ENCODE assay signal across 18 cellular contexts in genomic region chr5:134445841-134446818, GRCh38. TPM values are rescaled to one million over a fixed set of nuclear protein-coding genes. Genes with fewer than 3 reads are reported as not detected.
A peak's percentile ranks its signal among the peaks of the same experiment; 100 is the strongest.
DNase-seq lines count a peak whose midpoint lies in the region; ATAC-seq, FAIRE-seq and TF ChIP-seq lines count a peak whose summit lies in the region.
"Had no signal": no experiment of that assay in that cellular context is flagged by ENCODE, and none has a peak within 500 bp of the region (broad histone marks: within the 10 kb centered on the region; RNA-seq: fewer than 3 reads in every experiment).

No MANE protein-coding gene starts in this region.

- H3K4me1 Mint-ChIP-seq in T-helper 17 cell, result peaks cover 6% of the 10 kb centered on the region
- no peaks in the 10 kb centered on the region for H3K4me1 Mint-ChIP-seq in activated naive CD4-positive, alpha-beta T cell treated with anti-CD3 and anti-CD28 coated beads for 36 hours (ENCODE audit: low read depth)
- H3K4me1 Mint-ChIP-seq: activated naive CD8-positive, alpha-beta T cell treated with anti-CD3 and anti-CD28 coated beads for 36 hours had no signal

- H3K27me3 Mint-ChIP-seq in T-helper 17 cell, result no peaks in the 10 kb centered on the region
- no peaks in the 10 kb centered on the region for H3K27me3 Mint-ChIP-seq in activated naive CD4-positive, alpha-beta T cell treated with anti-CD3 and anti-CD28 coated beads for 36 hours (ENCODE audit: low read depth)
- H3K27me3 Mint-ChIP-seq: activated CD8-positive, alpha-beta T cell treated with anti-CD3 and anti-CD28 coated beads for 36 hours; activated naive CD8-positive, alpha-beta T cell treated with anti-CD3 and anti-CD28 coated beads for 36 hours had no signal

- in situ Hi-C loops in gastrocnemius medialis (cut with MboI; ENCODE audit: low sequenced_read_pairs in 4 of 4), result no loop called here

- peak; percentile 45 for FAIRE-seq in GM19239 (lab: Jason Lieb, UNC)

- DNase-seq in GM19239 (ENCODE audit: insufficient read length, low spot score), result no peak
- DNase-seq in T-helper 17 cell, result no peak
- peak; percentile 80 for DNase-seq in kidney tubule cell (ENCODE audit: low spot score)
- DNase-seq in gastrocnemius medialis, result peak; percentile 79 to 93
- no peak for DNase-seq in OCI-M1 (lab: John Stamatoyannopoulos, UW)
- DNase-seq in activated naive CD4-positive, alpha-beta T cell treated with anti-CD3 and anti-CD28 coated beads for 36 hours, result no peak
- DNase-seq: activated CD8-positive, alpha-beta T cell treated with anti-CD3 and anti-CD28 coated beads for 36 hours; activated naive CD8-positive, alpha-beta T cell treated with anti-CD3 and anti-CD28 coated beads for 36 hours; activated T-cell treated with anti-CD3 and anti-CD28 coated beads, Interleukin-2, amount 50 U/mL, for 48 hours; brain microvascular endothelial cell; lower lobe of right lung; natural killer cell; NCI-H1105 treated with DMSO at 0.1 percent for 48 hours; NCI-H2171; stomach had no signal

- H3K27me3 ChIP-seq in gastrocnemius medialis, result no peaks in the 10 kb centered on the region
- H3K27me3 ChIP-seq: brain microvascular endothelial cell, stomach had no signal

- peaks cover 27 to 46% of the 10 kb centered on the region in 2 donors for H3K4me1 ChIP-seq in gastrocnemius medialis
- H3K4me1 ChIP-seq: lower lobe of right lung, stomach had no signal

- no peaks in the 10 kb centered on the region for H3K9me3 ChIP-seq in T-helper 17 cell (ENCODE audit: control insufficient read depth, low read length, poor library complexity, severe bottlenecking)
- no peaks in the 10 kb centered on the region for H3K9me3 ChIP-seq in gastrocnemius medialis
- H3K9me3 ChIP-seq: lower lobe of right lung, stomach had no signal

- no peaks in the 10 kb centered on the region for H3K9me3 Mint-ChIP-seq in activated naive CD4-positive, alpha-beta T cell treated with anti-CD3 and anti-CD28 coated beads for 36 hours
- H3K9me3 Mint-ChIP-seq: activated CD8-positive, alpha-beta T cell treated with anti-CD3 and anti-CD28 coated beads for 36 hours; activated naive CD8-positive, alpha-beta T cell treated with anti-CD3 and anti-CD28 coated beads for 36 hours had no signal

- CTCF ChIA-PET in activated naive CD4-positive, alpha-beta T cell treated with anti-CD3 and anti-CD28 coated beads for 36 hours (lab: Charles Lee), result no interaction called here

- TF ChIP-seq POLR2A in gastrocnemius medialis (IDR thresholded peaks at IDR 0.05), result no peak

- TF ChIP-seq CTCF in gastrocnemius medialis (IDR thresholded peaks at IDR 0.05 in 4 of 5, conservative IDR thresholded peaks at IDR 0.05 in 1 of 5), result no peak

- no peak overlapping the region for H3K27ac Mint-ChIP-seq in T-helper 17 cell
- H3K27ac Mint-ChIP-seq in activated naive CD4-positive, alpha-beta T cell treated with anti-CD3 and anti-CD28 coated beads for 36 hours, result no peak overlapping the region
- H3K27ac Mint-ChIP-seq: activated CD8-positive, alpha-beta T cell treated with anti-CD3 and anti-CD28 coated beads for 36 hours; activated naive CD8-positive, alpha-beta T cell treated with anti-CD3 and anti-CD28 coated beads for 36 hours; natural killer cell had no signal

- intact Hi-C loops in gastrocnemius medialis (cut with DNase I; ENCODE audit: low total_unique reads), result no loop called here
- intact Hi-C loops in activated naive CD4-positive, alpha-beta T cell treated with anti-CD3 and anti-CD28 coated beads for 36 hours (cut with micrococcal nuclease), result no loop called here

- H3K36me3 ChIP-seq in gastrocnemius medialis, result no peaks in the 10 kb centered on the region
- H3K36me3 ChIP-seq: brain microvascular endothelial cell, lower lobe of right lung, stomach had no signal

- no peaks in the 10 kb centered on the region for H3K36me3 Mint-ChIP-seq in T-helper 17 cell (ENCODE audit: low read depth)
- H3K36me3 Mint-ChIP-seq in activated naive CD4-positive, alpha-beta T cell treated with anti-CD3 and anti-CD28 coated beads for 36 hours (ENCODE audit: low read depth), result no peaks in the 10 kb centered on the region
- H3K36me3 Mint-ChIP-seq: activated naive CD8-positive, alpha-beta T cell treated with anti-CD3 and anti-CD28 coated beads for 36 hours; natural killer cell had no signal

- peak overlapping the region; percentile 77 to 85 (median 83) for H3K27ac ChIP-seq in gastrocnemius medialis
- H3K27ac ChIP-seq: brain microvascular endothelial cell, KMS-11, lower lobe of right lung, stomach had no signal

- H3K4me3 Mint-ChIP-seq in T-helper 17 cell, result no peak overlapping the region
- no peak overlapping the region for H3K4me3 Mint-ChIP-seq in activated naive CD4-positive, alpha-beta T cell treated with anti-CD3 and anti-CD28 coated beads for 36 hours
- H3K4me3 Mint-ChIP-seq: activated CD8-positive, alpha-beta T cell treated with anti-CD3 and anti-CD28 coated beads for 36 hours; activated naive CD8-positive, alpha-beta T cell treated with anti-CD3 and anti-CD28 coated beads for 36 hours; natural killer cell had no signal

- H3K4me3 ChIP-seq in gastrocnemius medialis, result no peak overlapping the region
- H3K4me3 ChIP-seq: lower lobe of right lung, stomach had no signal

- peak; percentile 47 for ATAC-seq in T-helper 17 cell
- ATAC-seq in gastrocnemius medialis, result peak; percentile 94
- no peak for ATAC-seq in HG03565 (IDR thresholded peaks at IDR 0.05; ENCODE audit: unreplicated experiment)
- no peak for ATAC-seq in activated CD4-positive, CD25-positive, alpha-beta regulatory T cell treated with anti-CD3 and anti-CD28 coated beads, Interleukin-2, amount 50 U/mL, for 24 hours
- ATAC-seq: activated CD8-positive, alpha-beta T cell treated with anti-CD3 and anti-CD28 coated beads for 36 hours; lower lobe of right lung had no signal

RNA-seq across cellular contexts. Expression of gene CDKN2AIPNL, which starts 34.4 kb away (rescaled TPM):
- total RNA-seq in T-helper 17 cell (10 to 100 TPM; 16.6 to 17.5 TPM), gastrocnemius medialis (10 to 100 TPM; 23.6 to 58.5 (median 37.4) TPM)
- total RNA-seq in activated naive CD4-positive, alpha-beta T cell treated with anti-CD3 and anti-CD28 coated beads for 36 hours, result 10 to 100 TPM; 31.1 to 31.5 TPM

Comparison
In these comparisons a context has a peak if more than half of its experiments do, and no peak if none do; other contexts are left out.
1. DNase-seq: peak in kidney tubule cell (single experiment) and gastrocnemius medialis (2 of 2); none in GM19239 (single experiment), T-helper 17 cell (0 of 3), OCI-M1 (single experiment) and activated naive CD4-positive, alpha-beta T cell treated with anti-CD3 and anti-CD28 coated beads for 36 hours (single experiment).
2. ATAC-seq: peak in T-helper 17 cell (single experiment) and gastrocnemius medialis (2 of 2); none in HG03565 (single experiment) and activated CD4-positive, CD25-positive, alpha-beta regulatory T cell treated with anti-CD3 and anti-CD28 coated beads, Interleukin-2, amount 50 U/mL, for 24 hours (0 of 2).